13 cellular contexts compared by ENCODE assay signal in genomic region chr3:117998071-117998470, GRCh38.
DNase-seq lines count a peak whose midpoint lies in the region; ATAC-seq and TF ChIP-seq lines count a peak whose summit lies in the region.
"Had no signal": no experiment of that assay in that cellular context is flagged by ENCODE, and none has a peak within 500 bp of the region (broad histone marks: within the 10 kb centered on the region; RNA-seq: fewer than 3 reads in every experiment).

No MANE protein-coding gene starts in this region.

- H3K27ac Mint-ChIP-seq in WTC11: no peak overlapping the region
- H3K27ac Mint-ChIP-seq: neural progenitor cell, T-cell had no signal

- no peaks in the 10 kb centered on the region for H3K36me3 ChIP-seq in osteoblast (ENCODE audit: insufficient read depth, low read length)
- H3K36me3 ChIP-seq: neural progenitor cell, Peyer's patch, suprapubic skin had no signal

- H3K9me3 Mint-ChIP-seq in WTC11: no peaks in the 10 kb centered on the region
- H3K9me3 Mint-ChIP-seq: neural progenitor cell had no signal

- H3K4me1 ChIP-seq in osteoblast (ENCODE audit: insufficient read depth, low read length): peaks cover 3% of the 10 kb centered on the region
- H3K4me1 ChIP-seq: Caco-2, Peyer's patch had no signal

- no peaks in the 10 kb centered on the region for H3K79me2 ChIP-seq in osteoblast (ENCODE audit: insufficient read depth, low read length)

- no peak overlapping the region for H2AFZ ChIP-seq in osteoblast (ENCODE audit: low read length)

- no peak overlapping the region for H3K27ac ChIP-seq in osteoblast (ENCODE audit: low read depth, low read length)
- H3K27ac ChIP-seq: neural progenitor cell, Peyer's patch, suprapubic skin had no signal

- ATAC-seq in WTC11 (no peak), HG03025 (IDR thresholded peaks at IDR 0.05; ENCODE audit: low FRiP score, unreplicated experiment) (no peak)

- in situ Hi-C loops in astrocyte of the spinal cord (cut with HindIII; ENCODE audit: low sequenced_read_pairs): no loop called here

- no peak overlapping the region for H3K4me3 Mint-ChIP-seq in WTC11
- H3K4me3 Mint-ChIP-seq: neural progenitor cell had no signal

- H3K36me3 Mint-ChIP-seq in WTC11: no peaks in the 10 kb centered on the region
- H3K36me3 Mint-ChIP-seq: neural progenitor cell, T-cell had no signal

- TF ChIP-seq CTCF in astrocyte of the spinal cord (IDR thresholded peaks at IDR 0.05; ENCODE audit: low read depth, low read length) (no peak), osteoblast (IDR thresholded peaks at IDR 0.05; ENCODE audit: extremely low read depth, low read depth, low read length) (no peak), WTC11 (IDR thresholded peaks at IDR 0.05) (no peak)

- H3K27me3 ChIP-seq in osteoblast (ENCODE audit: insufficient read depth, low read length): no peaks in the 10 kb centered on the region
- H3K27me3 ChIP-seq: Peyer's patch had no signal

- H3K4me1 Mint-ChIP-seq in WTC11: peaks cover 14% of the 10 kb centered on the region
- H3K4me1 Mint-ChIP-seq: T-cell had no signal

- H3K4me3 ChIP-seq in astrocyte of the spinal cord (ENCODE audit: low read depth, low read length) (no peak overlapping the region), osteoblast (ENCODE audit: insufficient read depth, low read length) (no peak overlapping the region)

- no peaks in the 10 kb centered on the region for H4K20me1 ChIP-seq in osteoblast (ENCODE audit: insufficient read depth, low read length)

- DNase-seq in SHP77 (lab: John Stamatoyannopoulos, UW) (peak; percentile 3 to 19), SHP77 treated with DMSO at 0.1 percent for 48 hours (lab: John Stamatoyannopoulos, UW) (no peak), HPDE6-E6E7 (ENCODE audit: extremely low spot score) (peak; percentile 1), astrocyte of the spinal cord (ENCODE audit: low read depth, low spot score) (peak; percentile 24), osteoblast (ENCODE audit: insufficient read length, low spot score, missing footprints) (peak; percentile 23), NCI-H2227 treated with DMSO at 0.1 percent for 48 hours (lab: John Stamatoyannopoulos, UW) (no peak), WTC11 (ENCODE audit: low spot score) (no peak)

- CTCF ChIA-PET in WTC11 (lab: Charles Lee): interaction anchor here (0.7 to 1.6 kb wide), 18 partner anchors 10 to 805 kb away, joined by 3 to 9 read pairs (median 3); no protein-coding TSS in a partner anchor

- no peak overlapping the region for H3K4me2 ChIP-seq in osteoblast (ENCODE audit: insufficient read depth, low read length)

- H3K27me3 Mint-ChIP-seq in WTC11 (ENCODE audit: low read depth): no peaks in the 10 kb centered on the region

- H3K9me3 ChIP-seq in osteoblast (ENCODE audit: low read depth, low read length): no peaks in the 10 kb centered on the region
- H3K9me3 ChIP-seq: Caco-2, Peyer's patch, suprapubic skin had no signal

- POLR2A ChIA-PET in WTC11 (lab: Charles Lee): no interaction called here

TF ChIP-seq in WTC11, 78 proteins besides CTCF, POLR2A, EP300 and RAD21:
- TF ChIP-seq ZNF281 (CRISPR knock-in tag; IDR thresholded peaks at IDR 0.05): no peak
- no peak for TF ChIP-seq EMX1 (CRISPR knock-in tag; IDR thresholded peaks at IDR 0.05)
- no peak for TF ChIP-seq STAT6 (CRISPR knock-in tag; conservative IDR thresholded peaks at IDR 0.05; ENCODE audit: low read depth)
- TF ChIP-seq AFF4 (CRISPR knock-in tag; IDR thresholded peaks at IDR 0.05; ENCODE audit: borderline replicate concordance): no peak

Comparison
In these comparisons a context has a peak if more than half of its experiments do, and no peak if none do; other contexts are left out.
1. DNase-seq: peak in SHP77 (2 of 2), HPDE6-E6E7 (single experiment), astrocyte of the spinal cord (single experiment) and osteoblast (single experiment); none in SHP77 treated with DMSO at 0.1 percent for 48 hours (single experiment), NCI-H2227 treated with DMSO at 0.1 percent for 48 hours (single experiment) and WTC11 (single experiment).